In the genomic region with DNA sequence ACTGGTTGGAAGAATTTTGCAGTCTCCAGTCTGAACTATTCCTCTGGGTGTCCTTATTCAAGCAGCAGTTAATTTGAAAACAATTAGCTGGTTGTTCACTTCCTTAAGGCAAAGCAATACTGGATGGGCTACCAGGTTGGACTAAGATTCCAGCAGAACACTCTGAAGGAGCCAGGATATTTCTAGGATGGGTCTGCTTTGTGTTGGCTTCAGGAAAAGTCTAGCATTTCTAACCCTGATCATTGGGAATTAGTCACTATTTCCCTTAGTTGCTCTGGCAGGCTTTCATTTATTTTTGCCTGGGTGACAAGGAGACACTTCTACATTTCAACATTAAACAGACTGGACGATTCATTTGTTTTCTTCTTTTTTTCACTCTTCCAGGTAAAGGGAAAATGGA, we compare ENCODE assay signal across 23 cellular contexts.
"Had no signal": no experiment of that assay in that cellular context is flagged by ENCODE, and none has a peak within 500 bp of the region (broad histone marks: within the 10 kb centered on the region; RNA-seq: fewer than 3 reads in every experiment).

No MANE protein-coding gene starts in this region.

- ATAC-seq: activated T-helper 17 cell treated with anti-CD3 and anti-CD28 coated beads, Interleukin-2, amount 50 U/mL, for 72 hours; Panc1; T-helper 17 cell had no signal

- DNase-seq: activated CD4-positive, alpha-beta memory T cell treated with anti-CD3 and anti-CD28 coated beads for 36 hours; activated CD4-positive, alpha-beta T cell treated with anti-CD3 and anti-CD28 coated beads, Interleukin-2, amount 10 ng/mL, durations not matched to agents 7 days and 5 days; activated CD4-positive, CD25-positive, alpha-beta regulatory T cell; activated gamma-delta T cell; activated naive CD4-positive, alpha-beta T cell treated with anti-CD3 and anti-CD28 coated beads for 36 hours; activated T-cell treated with anti-CD3 and anti-CD28 coated beads for 4 hours; activated T-cell treated with anti-CD3 and anti-CD28 coated beads, Interleukin-2, amount 50 U/mL, for 48 hours; KG1; NCI-H1092; NCI-H1417 treated with DMSO at 0.1 percent for 48 hours; NCI-H1694; NCI-H2029 treated with DMSO at 0.1 percent for 48 hours; NCI-H345; NCI-H510A; NCI-H526 treated with DMSO at 0.1 percent for 48 hours; NK-92 treated with Interleukin-12 subunit alpha and Interleukin-12 subunit beta, amount 100 ng/mL, for 24 hours; OCI-M1; RPMI8226; SHP77; T-helper 17 cell; T-helper 9 cell had no signal
